Comparison of ENCODE assay signal across 13 cellular contexts in the genomic region with DNA sequence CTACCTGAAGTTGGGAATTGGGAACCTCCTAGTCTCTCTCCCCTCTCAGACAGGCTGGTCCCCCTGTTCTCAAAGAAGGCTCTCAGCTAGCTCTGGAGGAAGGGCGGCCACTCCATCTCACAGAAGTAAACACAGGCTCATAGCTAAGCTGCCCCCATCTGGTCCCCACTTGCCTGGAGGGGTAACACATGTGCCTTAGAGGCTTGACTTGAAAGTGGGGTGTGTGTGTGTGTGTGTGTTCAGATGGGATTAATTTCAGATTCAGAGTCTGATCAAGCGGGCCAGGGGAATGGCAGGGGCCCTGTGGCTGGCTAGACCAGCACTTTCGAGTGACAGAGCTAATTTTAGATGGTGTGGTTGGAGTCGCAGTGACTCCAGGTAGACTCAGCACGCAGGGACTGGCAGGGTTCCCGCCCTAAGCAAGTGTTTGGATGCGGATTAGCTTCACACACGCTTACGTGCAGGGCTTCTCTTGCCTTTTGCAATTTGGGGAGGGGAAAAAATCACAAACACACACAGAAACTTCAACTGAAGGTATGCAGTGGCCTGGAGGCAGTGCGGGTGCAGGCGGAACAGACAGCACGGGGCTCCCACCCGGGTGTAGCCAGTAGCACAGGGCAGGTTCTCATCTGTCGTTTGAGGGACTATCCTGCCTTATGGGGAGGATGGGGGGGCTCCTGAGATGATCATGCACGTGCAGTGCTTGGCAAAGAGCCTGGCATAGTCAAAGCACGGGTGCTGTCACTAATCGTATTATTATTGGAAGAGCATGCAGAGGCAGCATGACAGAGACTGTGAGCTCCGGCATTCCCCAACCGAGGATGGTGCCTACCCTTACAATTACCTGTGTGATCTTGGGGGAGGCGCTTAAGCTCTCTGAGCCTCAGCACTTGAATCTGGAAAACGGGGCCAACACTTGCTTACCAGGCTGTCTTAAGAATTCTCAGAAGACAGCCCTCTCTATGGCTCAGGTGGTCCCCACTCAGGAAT. TPM values are rescaled to one million over a fixed set of nuclear protein-coding genes. Genes with fewer than 3 reads are reported as not detected.
DNase-seq lines count a peak whose midpoint lies in the region; ATAC-seq and TF ChIP-seq lines count a peak whose summit lies in the region.
"Had no signal": no experiment of that assay in that cellular context is flagged by ENCODE, and none has a peak within 500 bp of the region (broad histone marks: within the 10 kb centered on the region; RNA-seq: fewer than 3 reads in every experiment).

No MANE protein-coding gene starts in this region.

- in situ Hi-C loops in gastrocnemius medialis (cut with MboI; ENCODE audit: low sequenced_read_pairs in 4 of 4) = no loop called here

- H3K4me1 ChIP-seq in heart left ventricle (peaks cover 0 to 73% (median 35%) of the 10 kb centered on the region in 12 donors), gastrocnemius medialis (peaks cover 39 to 56% of the 10 kb centered on the region in 2 donors)

- H3K9me3 ChIP-seq in heart left ventricle (no peaks in the 10 kb centered on the region), gastrocnemius medialis (no peaks in the 10 kb centered on the region)

- H3K27me3 ChIP-seq in heart left ventricle (no peaks in the 10 kb centered on the region), gastrocnemius medialis (no peaks in the 10 kb centered on the region)

- H3K27ac ChIP-seq in heart left ventricle (peak overlapping the region in 9 of 12 donors; percentile 13 to 70 (median 43)), gastrocnemius medialis (peak overlapping the region; percentile 33 to 61 (median 59))

- DNase-seq in HFF-Myc (ENCODE audit: extremely low read depth, low read depth) (peak; percentile 75), RPMI7951 (ENCODE audit: low read depth) (peak; percentile 21), heart left ventricle (peak in 3 of 5 donors; percentile 66 to 71 (median 68)), gastrocnemius medialis (peak; percentile 55 to 72), OCI-M1 (lab: John Stamatoyannopoulos, UW) (no peak)
- DNase-seq: effector memory CD4-positive, alpha-beta T cell; natural killer cell; NCI-H187 treated with DMSO at 0.1 percent for 48 hours; stimulated activated naive CD4-positive, alpha-beta T cell had no signal

- ATAC-seq in heart left ventricle = peak in 3 of 4 donors; percentile 27 to 63 (median 51)
- ATAC-seq in gastrocnemius medialis = peak; percentile 67 to 81
- no peak for ATAC-seq in GM19452 (IDR thresholded peaks at IDR 0.05; ENCODE audit: unreplicated experiment)
- ATAC-seq in HG03139 (IDR thresholded peaks at IDR 0.05; ENCODE audit: unreplicated experiment) = no peak
- no peak for ATAC-seq in HG02610 (IDR thresholded peaks at IDR 0.05; ENCODE audit: unreplicated experiment)
- ATAC-seq: natural killer cell had no signal

- intact Hi-C loops in heart left ventricle (cut with DNase I) = no loop called here
- intact Hi-C loops in gastrocnemius medialis (cut with DNase I; ENCODE audit: low total_unique reads) = no loop called here

- H3K36me3 ChIP-seq in heart left ventricle (no peaks in the 10 kb centered on the region), gastrocnemius medialis (no peaks in the 10 kb centered on the region)

- WGBS in heart left ventricle, 4 donors = 50 to 61% (median 56%) methylated on average over 20 to 21 of the region's 21 CpGs

- TF ChIP-seq CTCF in HFF-Myc (IDR thresholded peaks at IDR 0.05; ENCODE audit: low read depth, low read length, missing control alignments) (no peak), heart left ventricle (IDR thresholded peaks at IDR 0.05) (no peak), gastrocnemius medialis (IDR thresholded peaks at IDR 0.05 in 4 of 5, conservative IDR thresholded peaks at IDR 0.05 in 1 of 5) (no peak)

- H3K4me3 ChIP-seq in HFF-Myc (replicated peaks; ENCODE audit: low read depth, low read length) = no peak overlapping the region
- H3K4me3 ChIP-seq in heart left ventricle = no peak overlapping the region
- H3K4me3 ChIP-seq in gastrocnemius medialis = no peak overlapping the region

- TF ChIP-seq POLR2A in heart left ventricle (IDR thresholded peaks at IDR 0.05) (no peak), gastrocnemius medialis (IDR thresholded peaks at IDR 0.05) (no peak)

RNA-seq across cellular contexts. Expression of a gene that starts 1.3 kb away (rescaled TPM):
- total RNA-seq in RPMI7951 (2014; rRNA removed; shearing (Covaris generic)) = not detected in 2 replicates
- total RNA-seq in heart left ventricle (1 to 10 TPM in 3 of 9 donors, under 1 TPM in 2, not detected in 4; 0.37 to 3.5 (median 1.9) TPM), gastrocnemius medialis (not detected)
- 1 to 10 TPM in 1 of 2 donors, under 1 TPM in 1; 0.23 to 2.6 TPM for polyA plus RNA-seq in heart left ventricle
- total RNA-seq: SK-MEL-5 had no signal

Comparison
In these comparisons a context has a peak if more than half of its experiments do, and no peak if none do; other contexts are left out.
1. ATAC-seq: peak in heart left ventricle (3 of 4) and gastrocnemius medialis (2 of 2); none in GM19452 (single experiment), HG03139 (single experiment) and HG02610 (single experiment).